24 cellular contexts compared by ENCODE assay signal in genomic region chr4:3725936-3726895, GRCh38. TPM values are rescaled to one million over a fixed set of nuclear protein-coding genes. Genes with fewer than 3 reads are reported as not detected.
DNase-seq lines count a peak whose midpoint lies in the region; ATAC-seq, FAIRE-seq and TF ChIP-seq lines count a peak whose summit lies in the region.
"Had no signal": no experiment of that assay in that cellular context is flagged by ENCODE, and none has a peak within 500 bp of the region (broad histone marks: within the 10 kb centered on the region; RNA-seq: fewer than 3 reads in every experiment).

No MANE protein-coding gene starts in this region.

- H3K27ac ChIP-seq in A549, result no peak overlapping the region
- no peak overlapping the region for H3K27ac ChIP-seq in H9 (ENCODE audit: insufficient read length, low read depth, low read length)
- H3K27ac ChIP-seq in mesendoderm (ENCODE audit: low read depth, low read length), result no peak overlapping the region
- H3K27ac ChIP-seq: Peyer's patch had no signal

- no peak overlapping the region for H3T11ph ChIP-seq in H9 (ENCODE audit: low read length)

- H3K4me3 ChIP-seq in A549 (no peak overlapping the region), mesendoderm (ENCODE audit: low read length) (no peak overlapping the region)
- H3K4me3 ChIP-seq: Peyer's patch had no signal

- no peaks in the 10 kb centered on the region for H3K4me1 ChIP-seq in A549
- no peaks in the 10 kb centered on the region; the same call in 1 of the 2 replicates for H3K4me1 ChIP-seq in H9 (ENCODE audit: insufficient read depth, low read length)
- no peaks in the 10 kb centered on the region for H3K4me1 ChIP-seq in mesendoderm (ENCODE audit: control insufficient read depth, low read depth, low read length)
- H3K4me1 ChIP-seq: Peyer's patch had no signal

- DNase-seq in A549 (ENCODE audit: low read depth in 1 of 2, low spot score in 1 of 2) (peak in 1 of 2 experiments; percentile 22), H9 (no peak), RPMI8226 (peak; percentile 9), mesendoderm (peak; percentile 52), AG08395 (ENCODE audit: low spot score) (no peak), hippocampal formation (lab: John Stamatoyannopoulos, UW) (no peak)
- no peak for DNase-seq in activated CD8-positive, alpha-beta T cell treated with anti-CD3 and anti-CD28 coated beads, Interleukin-2, amount 10 ng/mL, durations not matched to agents 7 days and 5 days
- DNase-seq: C1 segment of cervical spinal cord; CD8-positive, alpha-beta memory T cell; GDM1; GOT3; HFFc6; KG1; MV-4-11; NCI-H1436; NCI-H2029; NCI-H446 treated with DMSO at 0.1 percent for 48 hours; NCI-H69; Peyer's patch; SHP77 treated with DMSO at 0.1 percent for 48 hours; T-helper 1 cell had no signal

- peak overlapping the region in 1 of 3 experiments; percentile 93; a peak in 1 of 7 replicates for H3K27ac Mint-ChIP-seq in H9
- H3K27ac Mint-ChIP-seq in activated CD8-positive, alpha-beta T cell treated with anti-CD3 and anti-CD28 coated beads, Interleukin-2, amount 10 ng/mL, durations not matched to agents 7 days and 5 days, result no peak overlapping the region
- H3K27ac Mint-ChIP-seq: CD8-positive, alpha-beta memory T cell; HFFc6 had no signal

- peak; percentile 26 to 49; a peak in 4 of 6 replicates for ATAC-seq in A549
- ATAC-seq in activated CD8-positive, alpha-beta T cell treated with anti-CD3 and anti-CD28 coated beads, Interleukin-2, amount 10 ng/mL, durations not matched to agents 7 days and 5 days, result no peak
- ATAC-seq: HepG2 had no signal

- no peak overlapping the region; a peak in 1 of 5 replicates for H3K4me3 Mint-ChIP-seq in H9
- no peak overlapping the region for H3K4me3 Mint-ChIP-seq in activated CD8-positive, alpha-beta T cell treated with anti-CD3 and anti-CD28 coated beads, Interleukin-2, amount 10 ng/mL, durations not matched to agents 7 days and 5 days
- H3K4me3 Mint-ChIP-seq: CD8-positive, alpha-beta memory T cell; HFFc6 had no signal

- H3K27me3 Mint-ChIP-seq in H9 (ENCODE audit: low read depth), result peaks cover 64% of the 10 kb centered on the region
- peaks cover 6% of the 10 kb centered on the region for H3K27me3 Mint-ChIP-seq in activated CD8-positive, alpha-beta T cell treated with anti-CD3 and anti-CD28 coated beads, Interleukin-2, amount 10 ng/mL, durations not matched to agents 7 days and 5 days (ENCODE audit: low read depth)

- TF ChIP-seq POLR2A in A549 (IDR thresholded peaks at IDR 0.05; ENCODE audit: low read length), result no peak

- H3K36me3 Mint-ChIP-seq in H9 (ENCODE audit: insufficient read depth in 1 of 3, low read depth in 3 of 3), result no peaks in the 10 kb centered on the region
- no peaks in the 10 kb centered on the region for H3K36me3 Mint-ChIP-seq in activated CD8-positive, alpha-beta T cell treated with anti-CD3 and anti-CD28 coated beads, Interleukin-2, amount 10 ng/mL, durations not matched to agents 7 days and 5 days (ENCODE audit: low read depth)
- H3K36me3 Mint-ChIP-seq: CD8-positive, alpha-beta memory T cell had no signal

- no peaks in the 10 kb centered on the region for H4K20me1 ChIP-seq in H9 (ENCODE audit: control insufficient read depth, insufficient read depth, insufficient read length)

- H3K56ac ChIP-seq in H9 (ENCODE audit: insufficient read length, low read depth, low read length), result no peak overlapping the region
- H3K56ac ChIP-seq in mesendoderm (ENCODE audit: low read length), result no peak overlapping the region

- H2BK120ac ChIP-seq in H9 (ENCODE audit: low read depth, low read length, poor library complexity, severe bottlenecking), result no peak overlapping the region
- no peak overlapping the region for H2BK120ac ChIP-seq in mesendoderm (ENCODE audit: low read depth, low read length)

- H4K8ac ChIP-seq in H9 (replicated peaks; ENCODE audit: insufficient read length, low read depth, low read length) (no peak overlapping the region), mesendoderm (ENCODE audit: low read depth, low read length) (no peak overlapping the region)

- POLR2A ChIA-PET in A549 (lab: Yijun Ruan, JAX), result no interaction called here
- POLR2A ChIA-PET in activated CD8-positive, alpha-beta T cell treated with anti-CD3 and anti-CD28 coated beads, Interleukin-2, amount 10 ng/mL, durations not matched to agents 7 days and 5 days (lab: Charles Lee), result no interaction called here

- H2AFZ ChIP-seq in H9 (ENCODE audit: low read length), result no peak overlapping the region

- no peak overlapping the region for H4K5ac ChIP-seq in H9 (ENCODE audit: insufficient read length, low read depth, low read length)
- no peak overlapping the region for H4K5ac ChIP-seq in mesendoderm (ENCODE audit: low read length)

- H4K91ac ChIP-seq in H9 (ENCODE audit: insufficient read length, low read depth, low read length), result no peak overlapping the region

- no peak overlapping the region for H2BK12ac ChIP-seq in H9 (ENCODE audit: insufficient read length, low read depth, low read length)

- H3K79me1 ChIP-seq in H9 (ENCODE audit: insufficient read depth, low read depth, low read length, poor library complexity, severe bottlenecking) (no peaks in the 10 kb centered on the region), mesendoderm (ENCODE audit: low read length) (no peaks in the 10 kb centered on the region)

- H3K18ac ChIP-seq in H9 (ENCODE audit: insufficient read length, low read depth, low read length) (no peak overlapping the region), mesendoderm (ENCODE audit: low read length) (no peak overlapping the region)

- no peak for FAIRE-seq in A549 (lab: Jason Lieb, UNC)
- FAIRE-seq: D721Med, GM19239, HepG2 had no signal

- WGBS in A549 (ENCODE audit: missing lambda C conversion rate), result 32% methylated on average over 6 of the region's 10 CpGs
- 100% methylated on average over 1 of the region's 10 CpGs for WGBS in H9 (ENCODE audit: extremely low coverage, insufficient read length, low lambda C conversion rate)
- WGBS in mesendoderm (ENCODE audit: extremely low coverage, insufficient coverage, low lambda C conversion rate), result no CpG with 5 or more reads among the region's 10 CpGs

- H2BK5ac ChIP-seq in H9 (ENCODE audit: insufficient read length, low read length) (no peak overlapping the region), mesendoderm (ENCODE audit: low read length) (no peak overlapping the region)

- H3K23me2 ChIP-seq in H9 (ENCODE audit: insufficient read length, low read depth, low read length, poor library complexity, severe bottlenecking), result no peaks in the 10 kb centered on the region

- no peak overlapping the region for H2BK15ac ChIP-seq in H9 (ENCODE audit: low read depth, low read length)
- no peak overlapping the region for H2BK15ac ChIP-seq in mesendoderm (replicated peaks; ENCODE audit: low read depth)

- H3K14ac ChIP-seq in H9 (ENCODE audit: insufficient read depth, low read length), result no peak overlapping the region

- CTCF ChIA-PET in A549 (lab: Yijun Ruan, JAX), result no interaction called here
- CTCF ChIA-PET in activated CD8-positive, alpha-beta T cell treated with anti-CD3 and anti-CD28 coated beads, Interleukin-2, amount 10 ng/mL, durations not matched to agents 7 days and 5 days (lab: Charles Lee), result no interaction called here

- H3K4me1 Mint-ChIP-seq in H9, result peaks cover 18 to 46% of the 10 kb centered on the region in 2 experiments
- H3K4me1 Mint-ChIP-seq in activated CD8-positive, alpha-beta T cell treated with anti-CD3 and anti-CD28 coated beads, Interleukin-2, amount 10 ng/mL, durations not matched to agents 7 days and 5 days (ENCODE audit: low read depth), result no peaks in the 10 kb centered on the region
- H3K4me1 Mint-ChIP-seq: CD8-positive, alpha-beta memory T cell had no signal

- H3K36me3 ChIP-seq in mesendoderm (ENCODE audit: control insufficient read depth, insufficient read depth, low read length), result no peaks in the 10 kb centered on the region
- H3K36me3 ChIP-seq: Peyer's patch had no signal

- TF ChIP-seq RAD21 in A549 (conservative IDR thresholded peaks at IDR 0.05 in 1 of 2, IDR thresholded peaks at IDR 0.05 in 1 of 2), result no peak

- H2BK20ac ChIP-seq in H9 (ENCODE audit: low read depth, low read length, poor library complexity, severe bottlenecking), result no peak overlapping the region

- TF ChIP-seq CTCF in A549 (IDR thresholded peaks at IDR 0.05) (no peak), H9 (conservative IDR thresholded peaks at IDR 0.05) (no peak)

- no peak overlapping the region for H3K23ac ChIP-seq in H9 (ENCODE audit: insufficient read length, low read depth, low read length)
- no peak overlapping the region for H3K23ac ChIP-seq in mesendoderm (ENCODE audit: low read length)

- TF ChIP-seq EP300 in A549 (IDR thresholded peaks at IDR 0.05), result no peak

- H3K27me3 ChIP-seq in H9 (ENCODE audit: insufficient read depth, low read length) (peaks cover 11% of the 10 kb centered on the region; the same call in 1 of the 2 replicates), mesendoderm (ENCODE audit: insufficient read depth, low read length, poor library complexity) (peaks cover 5% of the 10 kb centered on the region)
- H3K27me3 ChIP-seq: Peyer's patch had no signal

- no peaks in the 10 kb centered on the region; a peak in 1 of 5 replicates for H3K9me3 Mint-ChIP-seq in H9
- no peaks in the 10 kb centered on the region for H3K9me3 Mint-ChIP-seq in activated CD8-positive, alpha-beta T cell treated with anti-CD3 and anti-CD28 coated beads, Interleukin-2, amount 10 ng/mL, durations not matched to agents 7 days and 5 days (ENCODE audit: insufficient read depth)
- H3K9me3 Mint-ChIP-seq: HFFc6 had no signal

- H3K4me2 ChIP-seq in A549 (no peak overlapping the region), H9 (ENCODE audit: insufficient read depth, insufficient read length, low read length) (peak overlapping the region; percentile 35), mesendoderm (ENCODE audit: low read length) (no peak overlapping the region)

- no peaks in the 10 kb centered on the region for H3K9me3 ChIP-seq in A549
- no peaks in the 10 kb centered on the region for H3K9me3 ChIP-seq in H9 (ENCODE audit: control insufficient read depth, low read depth, low read length)
- H3K9me3 ChIP-seq: Peyer's patch had no signal

- H3K4ac ChIP-seq in H9 (ENCODE audit: low read depth, low read length) (no peak overlapping the region), mesendoderm (ENCODE audit: low read depth, low read length) (no peak overlapping the region)

- no peak overlapping the region for H3K9ac ChIP-seq in H9 (ENCODE audit: extremely low read depth, insufficient read length, low read length)
- no peak overlapping the region for H3K9ac ChIP-seq in mesendoderm (ENCODE audit: low read length)

- H3K79me2 ChIP-seq in H9 (ENCODE audit: insufficient read depth, low read length) (no peaks in the 10 kb centered on the region), mesendoderm (ENCODE audit: control insufficient read depth, insufficient read depth, low read length) (no peaks in the 10 kb centered on the region)

- no peak overlapping the region for H2AK5ac ChIP-seq in H9 (ENCODE audit: insufficient read length, low read length)
- H2AK5ac ChIP-seq in mesendoderm (ENCODE audit: low read length), result no peak overlapping the region

RNA-seq across cellular contexts. Expression of gene ADRA2C, which starts 40.0 kb away (rescaled TPM):
- polyA plus RNA-seq in A549 (2011; rRNA removed) (1.9 and 2.6 TPM in 2 replicates), A549 (2017; fragmentation: RNase III; extraction: RNeasy Plus Mini Kit Qiagen cat#74134 plus additional on column Dnase treatment) (4.0 to 4.8 TPM (median 4.1 TPM) in 3 replicates)
- 6.4 and 10.0 TPM in 2 replicates for polyA plus RNA-seq in A549 (2012; cell fraction: cytosol; rRNA removed)
- 13.6 and 23.4 TPM in 2 replicates for polyA plus RNA-seq in A549 (2012; cell fraction: nucleus; rRNA removed)
- polyA minus RNA-seq in A549 (2011; rRNA and poly(A)+ RNA removed), result 2.4 and 3.4 TPM in 2 replicates
- 7.2 and 8.6 TPM in 2 replicates for total RNA-seq in H9 (2021)
- polyA plus RNA-seq in mesendoderm (2013, experiment 1 of 2), result 10.8 TPM
- 10.5 TPM for polyA plus RNA-seq in mesendoderm (2013, experiment 2 of 2)
- total RNA-seq in activated CD8-positive, alpha-beta T cell treated with anti-CD3 and anti-CD28 coated beads, Interleukin-2, amount 10 ng/mL, durations not matched to agents 7 days and 5 days, result not detected
- total RNA-seq: CD8-positive, alpha-beta memory T cell had no signal
- polyA plus RNA-seq: CD8-positive, alpha-beta memory T cell had no signal

Comparison
In these comparisons a context has a peak if more than half of its experiments do, and no peak if none do; other contexts are left out.
1. DNase-seq: peak in RPMI8226 (single experiment) and mesendoderm (single experiment); none in H9 (single experiment), AG08395 (single experiment), activated CD8-positive, alpha-beta T cell treated with anti-CD3 and anti-CD28 coated beads, Interleukin-2, amount 10 ng/mL, durations not matched to agents 7 days and 5 days (single experiment) and hippocampal formation (0 of 2).